ENCODE assay signal across 8 cellular contexts in the genomic region with DNA sequence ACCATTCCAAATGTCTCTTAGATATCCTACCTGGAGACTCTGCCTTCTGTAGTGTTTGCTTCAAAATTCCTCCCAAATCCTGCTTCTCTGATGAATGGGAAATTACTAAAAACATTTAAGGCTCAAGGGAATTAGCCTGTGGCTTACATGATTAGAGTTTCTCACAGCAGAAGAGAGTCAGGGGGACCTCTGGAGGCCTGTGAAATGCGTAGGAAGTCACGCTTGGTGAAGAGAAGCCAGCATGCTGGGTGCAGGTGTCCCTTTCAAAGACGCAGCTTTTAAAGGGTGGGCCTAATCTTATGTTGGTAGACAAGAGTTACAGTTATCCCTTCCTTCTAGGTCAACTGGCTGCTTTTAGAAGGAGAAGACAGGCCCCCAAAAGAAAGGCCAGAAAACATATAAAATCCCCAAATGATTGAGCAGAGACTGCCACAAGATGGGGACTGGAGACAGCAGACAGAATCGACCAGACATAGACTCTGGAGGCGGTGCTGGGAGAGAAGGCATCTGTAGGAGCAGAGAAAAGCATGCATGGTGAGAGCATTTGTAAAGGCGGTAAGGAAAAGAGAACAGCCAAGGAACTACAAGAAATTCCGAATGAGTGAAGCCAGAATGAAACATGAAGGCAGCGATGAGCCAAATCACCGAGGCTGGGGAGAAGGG. TPM values are rescaled to one million over a fixed set of nuclear protein-coding genes. Genes with fewer than 3 reads are reported as not detected.
DNase-seq lines count a peak whose midpoint lies in the region; ATAC-seq and TF ChIP-seq lines count a peak whose summit lies in the region.

No MANE protein-coding gene starts in this region.

- no peaks in the 10 kb centered on the region for H3K27me3 Mint-ChIP-seq in WTC11 (ENCODE audit: low read depth)

- DNase-seq in heart left ventricle (peak in 1 of 5 donors; percentile 24), cardiac septum (ENCODE audit: low spot score) (no peak), WTC11 (ENCODE audit: low spot score) (no peak), NCI-H226 (no peak), G401 (ENCODE audit: low spot score) (no peak)
- no peak for DNase-seq in stimulated activated effector memory CD8-positive, alpha-beta T cell treated with anti-CD3 and anti-CD28 coated beads, Interleukin-12 subunit alpha, Interleukin-12 subunit beta, amount 100 ng/mL, for 72 hours (ENCODE audit: low spot score in 2 of 2)
- no peak for DNase-seq in activated CD8-positive, alpha-beta memory T cell treated with anti-CD3 and anti-CD28 coated beads, Interleukin-2, amount 50 U/mL, for 48 hours

- H3K4me3 Mint-ChIP-seq in WTC11, result no peak overlapping the region
- H3K4me3 Mint-ChIP-seq in stimulated activated effector memory CD8-positive, alpha-beta T cell treated with anti-CD3 and anti-CD28 coated beads, Interleukin-12 subunit alpha, Interleukin-12 subunit beta, amount 100 ng/mL, for 72 hours, result no peak overlapping the region

- H3K27ac Mint-ChIP-seq in WTC11, result peak overlapping the region; percentile 47
- peak overlapping the region; percentile 78 for H3K27ac Mint-ChIP-seq in stimulated activated effector memory CD8-positive, alpha-beta T cell treated with anti-CD3 and anti-CD28 coated beads, Interleukin-12 subunit alpha, Interleukin-12 subunit beta, amount 100 ng/mL, for 72 hours

- peaks cover 9% of the 10 kb centered on the region for H3K9me3 Mint-ChIP-seq in WTC11
- H3K9me3 Mint-ChIP-seq in stimulated activated effector memory CD8-positive, alpha-beta T cell treated with anti-CD3 and anti-CD28 coated beads, Interleukin-12 subunit alpha, Interleukin-12 subunit beta, amount 100 ng/mL, for 72 hours, result no peaks in the 10 kb centered on the region

- peaks cover 20% of the 10 kb centered on the region for H3K36me3 Mint-ChIP-seq in WTC11
- H3K36me3 Mint-ChIP-seq in stimulated activated effector memory CD8-positive, alpha-beta T cell treated with anti-CD3 and anti-CD28 coated beads, Interleukin-12 subunit alpha, Interleukin-12 subunit beta, amount 100 ng/mL, for 72 hours, result peaks cover 97% of the 10 kb centered on the region

- H3K9me3 ChIP-seq in heart left ventricle, result no peaks in the 10 kb centered on the region

- CTCF ChIA-PET in WTC11 (lab: Charles Lee), result no interaction called here

- H3K4me1 ChIP-seq in heart left ventricle, result peaks cover 5 to 50% (median 31%) of the 10 kb centered on the region in 12 donors

- 0 out of 2 replicates have a peak, but pooled peaks cover 6% of the 10 kb centered on the region for H3K4me1 Mint-ChIP-seq in WTC11
- peaks cover 70% of the 10 kb centered on the region for H3K4me1 Mint-ChIP-seq in stimulated activated effector memory CD8-positive, alpha-beta T cell treated with anti-CD3 and anti-CD28 coated beads, Interleukin-12 subunit alpha, Interleukin-12 subunit beta, amount 100 ng/mL, for 72 hours

- intact Hi-C loops in heart left ventricle (cut with DNase I) (loop anchor here in 3 of 10 donors (5.0 kb wide), 2 partner anchors 37 to 42 kb away; partner anchors contain the start of gene B4GALT1 (in 1 of the 3)), cardiac septum (cut with DNase I) (no loop called here)

- H3K4me3 ChIP-seq in heart left ventricle, result no peak overlapping the region

- TF ChIP-seq POLR2A in heart left ventricle (IDR thresholded peaks at IDR 0.05), result no peak

- H3K36me3 ChIP-seq in heart left ventricle, result peaks cover 3 to 83% (median 47%) of the 10 kb centered on the region in 9 donors

- WGBS in heart left ventricle, 4 donors, result 67 to 78% (median 71%) methylated on average over 9 of the region's 9 CpGs

- peak in 2 of 4 donors; percentile 21 to 35 for ATAC-seq in heart left ventricle
- ATAC-seq in HG02588 (IDR thresholded peaks at IDR 0.05; ENCODE audit: unreplicated experiment), result peak; percentile 60
- ATAC-seq in WTC11, result no peak
- ATAC-seq in stimulated activated effector memory CD8-positive, alpha-beta T cell treated with anti-CD3 and anti-CD28 coated beads, Interleukin-12 subunit alpha, Interleukin-12 subunit beta, amount 100 ng/mL, for 72 hours, result no peak

- in situ Hi-C loops in G401 (cut with HindIII; ENCODE audit: low sequenced_read_pairs), result no loop called here

- TF ChIP-seq CTCF in heart left ventricle (IDR thresholded peaks at IDR 0.05), result peak in 6 of 12 donors; percentile 7 to 39 (median 15)
- TF ChIP-seq CTCF in WTC11 (IDR thresholded peaks at IDR 0.05), result no peak

- peak overlapping the region in 9 of 12 donors; percentile 2 to 69 (median 26) for H3K27ac ChIP-seq in heart left ventricle

- POLR2A ChIA-PET in WTC11 (lab: Charles Lee), result no interaction called here

- no peaks in the 10 kb centered on the region for H3K27me3 ChIP-seq in heart left ventricle

TF ChIP-seq in WTC11, 78 proteins besides CTCF, POLR2A, EP300 and RAD21 (continues in another document):
- no peak for TF ChIP-seq FOXK1 (CRISPR knock-in tag; IDR thresholded peaks at IDR 0.05)
- no peak for TF ChIP-seq ZNF416 (CRISPR knock-in tag; IDR thresholded peaks at IDR 0.05)
- no peak for TF ChIP-seq HMGA2 (CRISPR knock-in tag; IDR thresholded peaks at IDR 0.05)
- TF ChIP-seq, protein P1, sequence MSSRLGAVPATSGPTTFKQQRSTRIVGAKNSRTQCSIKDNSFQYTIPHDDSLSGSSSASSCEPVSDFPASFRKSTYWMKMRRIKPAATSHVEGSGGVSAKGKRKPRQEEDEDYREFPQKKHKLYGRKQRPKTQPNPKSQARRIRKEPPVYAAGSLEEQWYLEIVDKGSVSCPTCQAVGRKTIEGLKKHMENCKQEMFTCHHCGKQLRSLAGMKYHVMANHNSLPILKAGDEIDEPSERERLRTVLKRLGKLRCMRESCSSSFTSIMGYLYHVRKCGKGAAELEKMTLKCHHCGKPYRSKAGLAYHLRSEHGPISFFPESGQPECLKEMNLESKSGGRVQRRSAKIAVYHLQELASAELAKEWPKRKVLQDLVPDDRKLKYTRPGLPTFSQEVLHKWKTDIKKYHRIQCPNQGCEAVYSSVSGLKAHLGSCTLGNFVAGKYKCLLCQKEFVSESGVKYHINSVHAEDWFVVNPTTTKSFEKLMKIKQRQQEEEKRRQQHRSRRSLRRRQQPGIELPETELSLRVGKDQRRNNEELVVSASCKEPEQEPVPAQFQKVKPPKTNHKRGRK (CRISPR knock-in tag; IDR thresholded peaks at IDR 0.05; ENCODE audit: borderline replicate concordance), result no peak
- TF ChIP-seq ZNF423 (CRISPR knock-in tag; IDR thresholded peaks at IDR 0.05), result no peak
- TF ChIP-seq ERG (CRISPR knock-in tag; IDR thresholded peaks at IDR 0.05), result no peak
- TF ChIP-seq TEAD4 (CRISPR knock-in tag; IDR thresholded peaks at IDR 0.05), result no peak
- TF ChIP-seq, protein P2, sequence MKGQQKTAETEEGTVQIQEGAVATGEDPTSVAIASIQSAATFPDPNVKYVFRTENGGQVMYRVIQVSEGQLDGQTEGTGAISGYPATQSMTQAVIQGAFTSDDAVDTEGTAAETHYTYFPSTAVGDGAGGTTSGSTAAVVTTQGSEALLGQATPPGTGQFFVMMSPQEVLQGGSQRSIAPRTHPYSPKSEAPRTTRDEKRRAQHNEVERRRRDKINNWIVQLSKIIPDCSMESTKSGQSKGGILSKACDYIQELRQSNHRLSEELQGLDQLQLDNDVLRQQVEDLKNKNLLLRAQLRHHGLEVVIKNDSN (CRISPR knock-in tag; IDR thresholded peaks at IDR 0.05), result no peak
- TF ChIP-seq CBFB (CRISPR knock-in tag; IDR thresholded peaks at IDR 0.05; ENCODE audit: low read depth), result no peak
- TF ChIP-seq, protein P3, sequence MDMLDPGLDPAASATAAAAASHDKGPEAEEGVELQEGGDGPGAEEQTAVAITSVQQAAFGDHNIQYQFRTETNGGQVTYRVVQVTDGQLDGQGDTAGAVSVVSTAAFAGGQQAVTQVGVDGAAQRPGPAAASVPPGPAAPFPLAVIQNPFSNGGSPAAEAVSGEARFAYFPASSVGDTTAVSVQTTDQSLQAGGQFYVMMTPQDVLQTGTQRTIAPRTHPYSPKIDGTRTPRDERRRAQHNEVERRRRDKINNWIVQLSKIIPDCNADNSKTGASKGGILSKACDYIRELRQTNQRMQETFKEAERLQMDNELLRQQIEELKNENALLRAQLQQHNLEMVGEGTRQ (CRISPR knock-in tag; IDR thresholded peaks at IDR 0.05), result no peak
- no peak for TF ChIP-seq SMAD4 (CRISPR knock-in tag; IDR thresholded peaks at IDR 0.05)
- TF ChIP-seq, protein P4, sequence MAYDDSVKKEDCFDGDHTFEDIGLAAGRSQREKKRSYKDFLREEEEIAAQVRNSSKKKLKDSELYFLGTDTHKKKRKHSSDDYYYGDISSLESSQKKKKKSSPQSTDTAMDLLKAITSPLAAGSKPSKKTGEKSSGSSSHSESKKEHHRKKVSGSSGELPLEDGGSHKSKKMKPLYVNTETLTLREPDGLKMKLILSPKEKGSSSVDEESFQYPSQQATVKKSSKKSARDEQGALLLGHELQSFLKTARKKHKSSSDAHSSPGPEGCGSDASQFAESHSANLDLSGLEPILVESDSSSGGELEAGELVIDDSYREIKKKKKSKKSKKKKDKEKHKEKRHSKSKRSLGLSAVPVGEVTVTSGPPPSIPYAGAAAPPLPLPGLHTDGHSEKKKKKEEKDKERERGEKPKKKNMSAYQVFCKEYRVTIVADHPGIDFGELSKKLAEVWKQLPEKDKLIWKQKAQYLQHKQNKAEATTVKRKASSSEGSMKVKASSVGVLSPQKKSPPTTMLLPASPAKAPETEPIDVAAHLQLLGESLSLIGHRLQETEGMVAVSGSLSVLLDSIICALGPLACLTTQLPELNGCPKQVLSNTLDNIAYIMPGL (CRISPR knock-in tag; IDR thresholded peaks at IDR 0.05), result no peak
- TF ChIP-seq MYBL2 (CRISPR knock-in tag; IDR thresholded peaks at IDR 0.05), result no peak

RNA-seq across cellular contexts. Expression of gene B4GALT1, which starts 42.3 kb away (rescaled TPM):
- 10 to 100 TPM; 27.4 to 73.3 (median 44.8) TPM for total RNA-seq in heart left ventricle
- 10 to 100 TPM; 10.6 to 37.2 TPM for polyA plus RNA-seq in heart left ventricle
- 35.7 TPM for total RNA-seq in cardiac septum
- 19.1 to 20.2 TPM (median 19.8 TPM) in 3 replicates for total RNA-seq in WTC11 (2021)
- total RNA-seq in G401 (2014; rRNA removed; shearing (Covaris generic)), result 15.1 and 15.3 TPM in 2 replicates

RNA-seq across cellular contexts. Expression of gene SMU1, which starts 48.4 kb away (rescaled TPM):
- total RNA-seq in heart left ventricle, result 10 to 100 TPM; 11.5 to 19.4 (median 15.8) TPM
- 10 to 100 TPM in 1 of 2 donors, 1 to 10 TPM in 1; 6.7 to 12.3 TPM for polyA plus RNA-seq in heart left ventricle
- total RNA-seq in cardiac septum, result 16.4 TPM
- total RNA-seq in WTC11 (2021), result 23.2 to 23.3 TPM (median 23.2 TPM) in 3 replicates
- 34.4 and 49.4 TPM in 2 replicates for total RNA-seq in G401 (2014; rRNA removed; shearing (Covaris generic))
